Comparison of ENCODE assay signal across 21 cellular contexts in the genomic region with DNA sequence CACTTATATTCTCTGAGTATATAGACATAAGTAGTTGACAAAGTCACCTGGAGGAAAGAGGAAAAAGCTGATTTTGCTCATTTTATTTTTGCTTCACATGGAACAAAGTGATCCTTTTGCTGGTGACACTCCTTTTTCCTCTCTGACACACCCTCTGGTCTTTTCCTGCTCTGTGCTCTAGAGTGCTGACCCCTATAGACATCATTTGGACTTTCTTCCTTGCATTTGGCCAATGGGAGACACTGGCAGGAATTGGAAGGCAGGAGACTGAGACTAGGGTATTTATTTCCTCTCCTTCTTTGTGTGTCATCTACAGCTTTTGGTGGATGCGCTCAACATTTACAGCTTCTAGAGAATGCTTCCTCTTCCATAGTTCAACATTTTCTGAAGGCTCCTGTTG.
"Had no signal": no experiment of that assay in that cellular context is flagged by ENCODE, and none has a peak within 500 bp of the region (broad histone marks: within the 10 kb centered on the region; RNA-seq: fewer than 3 reads in every experiment).

No MANE protein-coding gene starts in this region.

- H3K79me2 ChIP-seq: hepatocyte had no signal

- H3K27ac ChIP-seq: hepatocyte, ovary, right atrium auricular region, sigmoid colon, skin epidermis, testis, tibial nerve, upper lobe of right lung had no signal

- H3K36me3 Mint-ChIP-seq: naive thymus-derived CD8-positive, alpha-beta T cell; stimulated activated naive B cell treated with anti-CD40 and anti-IgM and Interleukin-4, amounts not matched to agents 10 μg/mL and 1 μg/mL and 100 μg/mL, for 72 hours had no signal

- H3K27me3 ChIP-seq: hepatocyte, ovary, right atrium auricular region, sigmoid colon, testis, tibial nerve, upper lobe of right lung had no signal

- H3K9me3 Mint-ChIP-seq: stimulated activated naive CD8-positive, alpha-beta T cell treated with anti-CD3 and anti-CD28 coated beads, Interleukin-15, amount 100 ng/mL, for 72 hours had no signal

- H3K36me3 ChIP-seq: ovary, right atrium auricular region, sigmoid colon, tibial nerve, upper lobe of right lung had no signal

- H3K4me3 Mint-ChIP-seq: naive thymus-derived CD8-positive, alpha-beta T cell; stimulated activated naive B cell treated with anti-CD40 and anti-IgM and Interleukin-4, amounts not matched to agents 10 μg/mL and 1 μg/mL and 100 μg/mL, for 72 hours; stimulated activated naive CD8-positive, alpha-beta T cell treated with anti-CD3 and anti-CD28 coated beads, Interleukin-15, amount 100 ng/mL, for 72 hours had no signal

- H2AFZ ChIP-seq: hepatocyte had no signal

- ATAC-seq: naive thymus-derived CD8-positive, alpha-beta T cell; stimulated activated naive B cell treated with anti-CD40 and anti-IgM and Interleukin-4, amounts not matched to agents 10 μg/mL and 1 μg/mL and 100 μg/mL, for 72 hours; stimulated activated naive CD8-positive, alpha-beta T cell treated with anti-CD3 and anti-CD28 coated beads, Interleukin-15, amount 100 ng/mL, for 72 hours; upper lobe of right lung had no signal

- H3K4me1 Mint-ChIP-seq: naive thymus-derived CD8-positive, alpha-beta T cell; stimulated activated naive B cell treated with anti-CD40 and anti-IgM and Interleukin-4, amounts not matched to agents 10 μg/mL and 1 μg/mL and 100 μg/mL, for 72 hours; stimulated activated naive CD8-positive, alpha-beta T cell treated with anti-CD3 and anti-CD28 coated beads, Interleukin-15, amount 100 ng/mL, for 72 hours had no signal

- H3K27ac Mint-ChIP-seq: naive thymus-derived CD8-positive, alpha-beta T cell; stimulated activated naive B cell treated with anti-CD40 and anti-IgM and Interleukin-4, amounts not matched to agents 10 μg/mL and 1 μg/mL and 100 μg/mL, for 72 hours; stimulated activated naive CD8-positive, alpha-beta T cell treated with anti-CD3 and anti-CD28 coated beads, Interleukin-15, amount 100 ng/mL, for 72 hours had no signal

- H3K27me3 Mint-ChIP-seq: naive thymus-derived CD8-positive, alpha-beta T cell; stimulated activated naive B cell treated with anti-CD40 and anti-IgM and Interleukin-4, amounts not matched to agents 10 μg/mL and 1 μg/mL and 100 μg/mL, for 72 hours; stimulated activated naive CD8-positive, alpha-beta T cell treated with anti-CD3 and anti-CD28 coated beads, Interleukin-15, amount 100 ng/mL, for 72 hours had no signal

- H3K4me3 ChIP-seq: hepatocyte, ovary, right atrium auricular region, sigmoid colon, skin epidermis, testis, tibial nerve, upper lobe of right lung had no signal

- FAIRE-seq: colon, endothelial cell of umbilical vein, islet of Langerhans had no signal

- DNase-seq: dermis blood vessel endothelial cell; foreskin melanocyte; head of caudate nucleus; kidney glomerular epithelial cell; naive thymus-derived CD8-positive, alpha-beta T cell; nucleus accumbens; ovary; sigmoid colon; stimulated activated CD4-positive, alpha-beta T cell treated with anti-CD3 and anti-CD28 coated beads, Interleukin-2, amount 100 ng/mL, for 24 hours; stimulated activated CD4-positive, alpha-beta T cell treated with anti-CD3 and anti-CD28 coated beads, Interleukin-4, amount 100 ng/mL, for 4 hours; stimulated activated naive B cell treated with anti-CD40 and anti-IgM and Interleukin-4, amounts not matched to agents 10 μg/mL and 1 μg/mL and 100 μg/mL, for 72 hours; stimulated activated naive CD8-positive, alpha-beta T cell treated with anti-CD3 and anti-CD28 coated beads, Interleukin-15, amount 100 ng/mL, for 72 hours; testis; upper lobe of right lung had no signal

- H3K4me2 ChIP-seq: hepatocyte had no signal

- H3K4me1 ChIP-seq: right atrium auricular region, sigmoid colon, testis, tibial nerve, upper lobe of right lung had no signal

- H3K9me3 ChIP-seq: ovary, right atrium auricular region, sigmoid colon, testis, tibial nerve, upper lobe of right lung had no signal
